Comparison of ENCODE assay signal across 1 cellular context in genomic region chr1:46437723-46438122, GRCh38.
TF ChIP-seq lines count a peak whose summit lies in the region.

No MANE protein-coding gene starts in this region.

TF ChIP-seq in K562, 482 proteins besides CTCF, POLR2A, EP300 and RAD21 (continued from another document and continues in another):
- TF ChIP-seq CHD7 (IDR thresholded peaks at IDR 0.05; ENCODE audit: low read depth, low read length) (no peak), POLR2AphosphoS5 (IDR thresholded peaks at IDR 0.05; ENCODE audit: control insufficient read depth, insufficient read depth, low read depth, low read length) (peak; percentile 27; the same call in 1 of the 2 replicates), ZNF408 (CRISPR knock-in tag; IDR thresholded peaks at IDR 0.05; ENCODE audit: low read depth) (no peak), TBL1XR1 (IDR thresholded peaks at IDR 0.05; ENCODE audit: low read length in 2 of 2) (no peak; a peak in 1 of 4 replicates), SAP30 (IDR thresholded peaks at IDR 0.05; ENCODE audit: borderline replicate concordance, insufficient read depth, low read depth, low read length, poor library complexity, severe bottlenecking) (no peak), ETS2 (tag; IDR thresholded peaks at IDR 0.05; ENCODE audit: borderline replicate concordance, poor library complexity, severe bottlenecking) (no peak), MIER1 (IDR thresholded peaks at IDR 0.05; ENCODE audit: low read depth) (no peak), CBX8 (IDR thresholded peaks at IDR 0.05; ENCODE audit: borderline replicate concordance, extremely low read depth, low read depth, low read length, poor library complexity, severe bottlenecking) (no peak), MCM5 (IDR thresholded peaks at IDR 0.05; ENCODE audit: low read depth) (no peak), RBFOX2 (IDR thresholded peaks at IDR 0.05; ENCODE audit: low read depth, low read length) (no peak), TRIM28 (IDR thresholded peaks at IDR 0.05) (no peak), NFYB (IDR thresholded peaks at IDR 0.05; ENCODE audit: extremely low read depth, insufficient read length) (no peak), ZNF165 (CRISPR knock-in tag; IDR thresholded peaks at IDR 0.05; ENCODE audit: borderline replicate concordance) (no peak), U2AF2 (optimal IDR thresholded peaks at IDR 0.05; ENCODE audit: low read depth, low read length) (no peak), ZC3H4 (CRISPR knock-in tag; IDR thresholded peaks at IDR 0.05; ENCODE audit: borderline replicate concordance) (no peak), CBFA2T2 (conservative IDR thresholded peaks at IDR 0.05) (peak; percentile 63), KLF6 (CRISPR knock-in tag; IDR thresholded peaks at IDR 0.05; ENCODE audit: borderline replicate concordance) (peak; percentile 13; the same call in 1 of the 2 replicates), WHSC1 (IDR thresholded peaks at IDR 0.05; ENCODE audit: low read length) (no peak), ZNF551 (CRISPR knock-in tag; IDR thresholded peaks at IDR 0.05) (no peak), SRSF9 (IDR thresholded peaks at IDR 0.05; ENCODE audit: borderline replicate concordance, low read depth, low read length) (no peak), RNF219 (CRISPR knock-in tag; IDR thresholded peaks at IDR 0.05) (no peak), ZNF354B (CRISPR knock-in tag; IDR thresholded peaks at IDR 0.05) (no peak), ZNF174 (CRISPR knock-in tag; IDR thresholded peaks at IDR 0.05) (no peak), KDM5B (IDR thresholded peaks at IDR 0.05; ENCODE audit: insufficient replicate concordance, low read depth, low read length) (no peak), MAFK (IDR thresholded peaks at IDR 0.05; ENCODE audit: low read length) (no peak), SUPT5H (IDR thresholded peaks at IDR 0.05) (no peak), ADNP (tag; IDR thresholded peaks at IDR 0.05) (no peak), HCFC1 (IDR thresholded peaks at IDR 0.05; ENCODE audit: low read depth, low read length) (no peak), VEZF1 (CRISPR knock-in tag; IDR thresholded peaks at IDR 0.05) (peak; percentile 47)
- TF ChIP-seq, protein P1, sequence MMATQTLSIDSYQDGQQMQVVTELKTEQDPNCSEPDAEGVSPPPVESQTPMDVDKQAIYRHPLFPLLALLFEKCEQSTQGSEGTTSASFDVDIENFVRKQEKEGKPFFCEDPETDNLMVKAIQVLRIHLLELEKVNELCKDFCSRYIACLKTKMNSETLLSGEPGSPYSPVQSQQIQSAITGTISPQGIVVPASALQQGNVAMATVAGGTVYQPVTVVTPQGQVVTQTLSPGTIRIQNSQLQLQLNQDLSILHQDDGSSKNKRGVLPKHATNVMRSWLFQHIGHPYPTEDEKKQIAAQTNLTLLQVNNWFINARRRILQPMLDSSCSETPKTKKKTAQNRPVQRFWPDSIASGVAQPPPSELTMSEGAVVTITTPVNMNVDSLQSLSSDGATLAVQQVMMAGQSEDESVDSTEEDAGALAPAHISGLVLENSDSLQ (IDR thresholded peaks at IDR 0.05): no peak
